Comparison of ENCODE assay signal across 17 cellular contexts in the genomic region with DNA sequence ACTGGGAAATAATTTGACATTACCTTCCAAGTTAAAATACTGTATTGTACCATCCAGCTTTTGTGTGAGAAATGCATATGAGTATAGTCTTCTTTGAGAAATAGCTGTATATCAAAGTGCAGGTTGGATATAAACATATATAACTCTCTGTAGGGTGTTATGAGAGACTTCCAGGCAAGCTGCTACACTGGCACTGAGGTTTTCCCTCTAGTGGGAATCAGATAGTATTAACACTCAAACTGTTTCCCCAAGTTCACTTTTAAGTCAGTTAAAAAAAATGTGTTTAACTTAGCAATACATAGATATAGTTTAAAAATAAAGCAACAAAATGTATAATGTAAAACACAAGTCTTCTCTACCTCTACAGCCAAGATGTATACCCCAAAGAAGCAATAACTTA.
A peak's percentile ranks its signal among the peaks of the same experiment; 100 is the strongest.
DNase-seq lines count a peak whose midpoint lies in the region; ATAC-seq, FAIRE-seq and TF ChIP-seq lines count a peak whose summit lies in the region.
"Had no signal": no experiment of that assay in that cellular context is flagged by ENCODE, and none has a peak within 500 bp of the region (broad histone marks: within the 10 kb centered on the region; RNA-seq: fewer than 3 reads in every experiment).

No MANE protein-coding gene starts in this region.

- peak; percentile 5 for TF ChIP-seq CTCF in AG09319 (IDR thresholded peaks at IDR 0.05; ENCODE audit: low read depth, low read length)
- no peak for TF ChIP-seq CTCF in foreskin keratinocyte (conservative IDR thresholded peaks at IDR 0.05)
- no peak for TF ChIP-seq CTCF in uterus (IDR thresholded peaks at IDR 0.05)

- intact Hi-C loops in uterus (cut with DNase I; ENCODE audit: low total_unique reads), result no loop called here

- TF ChIP-seq POLR2A in uterus (IDR thresholded peaks at IDR 0.05), result no peak

- no peaks in the 10 kb centered on the region for H3K9me3 ChIP-seq in uterus

- no peak for DNase-seq in AG09319 (ENCODE audit: extremely low read depth, low read depth)
- DNase-seq in HPDE6-E6E7 (ENCODE audit: extremely low spot score), result peak; percentile 4
- no peak for DNase-seq in foreskin keratinocyte
- DNase-seq in uterus, result no peak
- DNase-seq in C1 segment of cervical spinal cord (lab: John Stamatoyannopoulos, UW), result no peak
- no peak for DNase-seq in activated CD4-positive, CD25-positive, alpha-beta regulatory T cell (lab: John Stamatoyannopoulos, UW)
- no peak for DNase-seq in DMS153 (lab: John Stamatoyannopoulos, UW)
- DNase-seq: activated gamma-delta T cell treated with Interleukin-2 at 50 U/mL for 16 hours; DMS79; effector memory CD4-positive, alpha-beta T cell; glutamatergic neuron; kidney glomerular epithelial cell; MV-4-11; NCI-H2227 treated with DMSO at 0.1 percent for 48 hours had no signal

- peak; percentile 86 for FAIRE-seq in TTC549 (lab: Jason Lieb, UNC)

- H3K36me3 ChIP-seq in uterus, result no peaks in the 10 kb centered on the region

- no peak overlapping the region for H3K27ac ChIP-seq in foreskin keratinocyte
- H3K27ac ChIP-seq in uterus, result no peak overlapping the region
- H3K27ac ChIP-seq: parathyroid adenoma had no signal

- H3K27me3 ChIP-seq in foreskin keratinocyte, result no peaks in the 10 kb centered on the region
- no peaks in the 10 kb centered on the region for H3K27me3 ChIP-seq in uterus

- no peak overlapping the region for H3K4me3 ChIP-seq in uterus

- no peaks in the 10 kb centered on the region for H3K4me1 ChIP-seq in foreskin keratinocyte
- H3K4me1 ChIP-seq in uterus, result no peaks in the 10 kb centered on the region
- H3K4me1 ChIP-seq: parathyroid adenoma had no signal

- peak; percentile 41 for ATAC-seq in foreskin keratinocyte
- ATAC-seq: WTC11 had no signal
